Comparison of ENCODE assay signal across 30 cellular contexts in genomic region chr5:90545511-90545910, GRCh38. TPM values are rescaled to one million over a fixed set of nuclear protein-coding genes. Genes with fewer than 3 reads are reported as not detected.
"Had no signal": no experiment of that assay in that cellular context is flagged by ENCODE, and none has a peak within 500 bp of the region (broad histone marks: within the 10 kb centered on the region; RNA-seq: fewer than 3 reads in every experiment).

No MANE protein-coding gene starts in this region.

- H3K36me3 Mint-ChIP-seq: immature natural killer cell; naive thymus-derived CD8-positive, alpha-beta T cell; stimulated activated effector memory CD8-positive, alpha-beta T cell treated with anti-CD3 and anti-CD28 coated beads, Interleukin-12 subunit alpha, Interleukin-12 subunit beta, amount 100 ng/mL, for 72 hours had no signal

- H3K79me2 ChIP-seq: parathyroid adenoma had no signal

- H3K9me3 ChIP-seq: left lung, lower lobe of right lung, neutrophil, right atrium auricular region, spleen, suprapubic skin, thoracic aorta, tibial artery, upper lobe of right lung had no signal

- H3K27ac Mint-ChIP-seq: immature natural killer cell; naive thymus-derived CD8-positive, alpha-beta T cell; stimulated activated effector memory CD8-positive, alpha-beta T cell treated with anti-CD3 and anti-CD28 coated beads, Interleukin-12 subunit alpha, Interleukin-12 subunit beta, amount 100 ng/mL, for 72 hours; stimulated activated naive CD8-positive, alpha-beta T cell treated with anti-CD3 and anti-CD28 coated beads, Interleukin-15, Interleukin-2, amounts not matched to agents 100 ng/mL and 50 ng/mL, for 24 hours had no signal

- H2AFZ ChIP-seq: parathyroid adenoma had no signal

- H3K4me3 Mint-ChIP-seq: immature natural killer cell; naive thymus-derived CD8-positive, alpha-beta T cell; nephron; neural crest cell; stimulated activated effector memory CD8-positive, alpha-beta T cell treated with anti-CD3 and anti-CD28 coated beads, Interleukin-12 subunit alpha, Interleukin-12 subunit beta, amount 100 ng/mL, for 72 hours; stimulated activated naive CD8-positive, alpha-beta T cell treated with anti-CD3 and anti-CD28 coated beads, Interleukin-15, Interleukin-2, amounts not matched to agents 100 ng/mL and 50 ng/mL, for 24 hours had no signal

- H3K27me3 ChIP-seq: neutrophil, right atrium auricular region, upper lobe of right lung had no signal

- FAIRE-seq: islet of Langerhans, small intestine, urothelium cell line had no signal

- H3K36me3 ChIP-seq: left lung, lower lobe of right lung, neutrophil, right atrium auricular region, spleen, suprapubic skin, thoracic aorta, tibial artery, upper lobe of right lung had no signal

- DNase-seq: hypothalamus; immature natural killer cell; kidney; left colon; left lung; lower lobe of right lung; mammary epithelial cell; mesenchymal stem cell; naive thymus-derived CD8-positive, alpha-beta T cell; occipital lobe; small intestine; spleen; stimulated activated CD4-positive, alpha-beta T cell treated with anti-CD3 and anti-CD28 coated beads, Interleukin-4, amount 100 ng/mL, for 24 hours; stimulated activated naive CD4-positive, alpha-beta T cell; tibial artery; trophoblast cell; upper lobe of right lung had no signal

- H3K4me1 ChIP-seq: lower lobe of right lung, parathyroid adenoma, right atrium auricular region, spleen, suprapubic skin, upper lobe of right lung had no signal

- H3K9me3 Mint-ChIP-seq: immature natural killer cell; naive thymus-derived CD8-positive, alpha-beta T cell; nephron; neural crest cell; stimulated activated effector memory CD8-positive, alpha-beta T cell treated with anti-CD3 and anti-CD28 coated beads, Interleukin-12 subunit alpha, Interleukin-12 subunit beta, amount 100 ng/mL, for 72 hours; stimulated activated naive CD8-positive, alpha-beta T cell treated with anti-CD3 and anti-CD28 coated beads, Interleukin-15, Interleukin-2, amounts not matched to agents 100 ng/mL and 50 ng/mL, for 24 hours had no signal

- H3K9ac ChIP-seq: parathyroid adenoma had no signal

- ATAC-seq: left colon; left lung; lower lobe of right lung; naive thymus-derived CD8-positive, alpha-beta T cell; sciatic nerve; stimulated activated effector memory CD8-positive, alpha-beta T cell treated with anti-CD3 and anti-CD28 coated beads, Interleukin-12 subunit alpha, Interleukin-12 subunit beta, amount 100 ng/mL, for 72 hours; upper lobe of right lung had no signal

- H3K27ac ChIP-seq: left lung, lower lobe of right lung, neutrophil, parathyroid adenoma, right atrium auricular region, spleen, suprapubic skin, thoracic aorta, tibial artery, upper lobe of right lung had no signal

- H3K4me3 ChIP-seq: left lung, lower lobe of right lung, right atrium auricular region, spleen, suprapubic skin, thoracic aorta, tibial artery, upper lobe of right lung had no signal

- H3K4me1 Mint-ChIP-seq: immature natural killer cell; stimulated activated effector memory CD8-positive, alpha-beta T cell treated with anti-CD3 and anti-CD28 coated beads, Interleukin-12 subunit alpha, Interleukin-12 subunit beta, amount 100 ng/mL, for 72 hours had no signal

RNA-seq across cellular contexts. Expression of gene ADGRV1, which starts 13.1 kb away (rescaled TPM):
- total RNA-seq: subcutaneous adipose tissue had no signal
